17 cellular contexts compared by ENCODE assay signal in genomic region chr18:14100503-14101286, GRCh38. TPM values are rescaled to one million over a fixed set of nuclear protein-coding genes. Genes with fewer than 3 reads are reported as not detected.
DNase-seq lines count a peak whose midpoint lies in the region; ATAC-seq and TF ChIP-seq lines count a peak whose summit lies in the region.
"Had no signal": no experiment of that assay in that cellular context is flagged by ENCODE, and none has a peak within 500 bp of the region (broad histone marks: within the 10 kb centered on the region; RNA-seq: fewer than 3 reads in every experiment).

No MANE protein-coding gene starts in this region.

- intact Hi-C loops in esophagus squamous epithelium (cut with DNase I): no loop called here

- peak overlapping the region; percentile 49 for H3K4me2 ChIP-seq in Loucy (ENCODE audit: low read depth, low read length, poor library complexity, severe bottlenecking)

- peak; percentile 5 for DNase-seq in activated CD8-positive, alpha-beta memory T cell treated with anti-CD3 and anti-CD28 coated beads, Interleukin-2, amount 50 U/mL, for 24 hours (ENCODE audit: extremely low read depth)
- no peak for DNase-seq in activated CD8-positive, alpha-beta memory T cell treated with anti-CD3 and anti-CD28 coated beads, Interleukin-2, amount 50 U/mL, for 4 hours
- peak; percentile 58 for DNase-seq in activated CD8-positive, alpha-beta memory T cell treated with anti-CD3 and anti-CD28 coated beads, Interleukin-2, amount 50 U/mL, for 48 hours
- peak; percentile 48 for DNase-seq in stimulated activated CD8-positive, alpha-beta memory T cell treated with anti-CD3 and anti-CD28 coated beads, Interleukin-4, amount 100 ng/mL, for 48 hours
- no peak for DNase-seq in T-helper 17 cell
- DNase-seq in esophagus squamous epithelium (lab: John Stamatoyannopoulos, UW): no peak
- no peak for DNase-seq in amygdala (lab: John Stamatoyannopoulos, UW)
- DNase-seq: AML-193, Caco-2, H7, NCI-H1092, NCI-H1694 treated with DMSO at 0.1 percent for 48 hours, NCI-H345, NCI-H69 had no signal

- H3K79me2 ChIP-seq in Loucy (ENCODE audit: insufficient read depth, low read length): peaks cover 23% of the 10 kb centered on the region; the same call in 1 of the 2 replicates

- peaks cover 23% of the 10 kb centered on the region for H4K20me1 ChIP-seq in Loucy (ENCODE audit: insufficient read depth, low read length, poor library complexity, severe bottlenecking)

- no peak overlapping the region for H3K27ac Mint-ChIP-seq in T-helper 17 cell

- H3K4me3 ChIP-seq in Loucy (ENCODE audit: low read length, poor library complexity, severe bottlenecking): peak overlapping the region; percentile 7
- no peak overlapping the region for H3K4me3 ChIP-seq in esophagus squamous epithelium
- H3K4me3 ChIP-seq: K562 had no signal

- peaks cover 10% of the 10 kb centered on the region; the same call in 1 of the 2 replicates for H3F3A ChIP-seq in Loucy (ENCODE audit: low read depth)

- no peaks in the 10 kb centered on the region for H3K4me1 Mint-ChIP-seq in T-helper 17 cell

- no peaks in the 10 kb centered on the region for H3K9me2 ChIP-seq in Loucy (replicated peaks; ENCODE audit: low read depth, low read length)

- WGBS in esophagus squamous epithelium, 2 donors: 83 to 90% methylated on average over 4 of the region's 4 CpGs

- H3K9me3 ChIP-seq in Loucy (ENCODE audit: insufficient read depth, low read depth, low read length): peaks cover 9% of the 10 kb centered on the region; the same call in 1 of the 2 replicates
- peaks cover 3% of the 10 kb centered on the region for H3K9me3 ChIP-seq in T-helper 17 cell (ENCODE audit: control insufficient read depth, low read length, poor library complexity, severe bottlenecking)
- peaks cover 0 to 20% (median 7%) of the 10 kb centered on the region in 3 donors for H3K9me3 ChIP-seq in esophagus squamous epithelium

- no peak for TF ChIP-seq POLR2A in esophagus squamous epithelium (IDR thresholded peaks at IDR 0.05)

- ATAC-seq in T-helper 17 cell: no peak
- ATAC-seq: K562 had no signal

- H3K4me1 ChIP-seq in Loucy (ENCODE audit: insufficient read depth, low read length, poor library complexity, severe bottlenecking) (peaks cover 20% of the 10 kb centered on the region), esophagus squamous epithelium (no peaks in the 10 kb centered on the region)
- H3K4me1 ChIP-seq: Caco-2 had no signal

- H3K36me3 ChIP-seq in Loucy (ENCODE audit: insufficient read depth, low read length) (peaks cover 22% of the 10 kb centered on the region), esophagus squamous epithelium (peaks cover 0 to 30% (median 0%) of the 10 kb centered on the region in 3 donors)

- H3K36me3 Mint-ChIP-seq in T-helper 17 cell (ENCODE audit: low read depth): no peaks in the 10 kb centered on the region

- H3K9ac ChIP-seq in Loucy (ENCODE audit: low read depth, low read length, poor library complexity, severe bottlenecking): no peak overlapping the region

- H2AFZ ChIP-seq in Loucy (ENCODE audit: low read length): no peak overlapping the region

- no peak overlapping the region for H3K27ac ChIP-seq in esophagus squamous epithelium
- H3K27ac ChIP-seq: HL-60 had no signal

- H3K27me3 ChIP-seq in Loucy (ENCODE audit: insufficient read depth, low read length, poor library complexity, severe bottlenecking): no peaks in the 10 kb centered on the region
- H3K27me3 ChIP-seq in esophagus squamous epithelium: no peaks in the 10 kb centered on the region

- H3K4me3 Mint-ChIP-seq in T-helper 17 cell: no peak overlapping the region

- TF ChIP-seq CTCF in Loucy (conservative IDR thresholded peaks at IDR 0.05; ENCODE audit: low read length): no peak
- TF ChIP-seq CTCF in esophagus squamous epithelium (IDR thresholded peaks at IDR 0.05): no peak

- H3K27me3 Mint-ChIP-seq in T-helper 17 cell: no peaks in the 10 kb centered on the region

RNA-seq across cellular contexts. Expression of gene ZNF519, which starts 31.5 kb away (rescaled TPM):
- total RNA-seq in T-helper 17 cell: 10 to 100 TPM in 1 of 2 donors, 1 to 10 TPM in 1; 5.2 to 10.6 TPM
- total RNA-seq in esophagus squamous epithelium: 10 to 100 TPM in 1 of 4 donors, 1 to 10 TPM in 3; 3.6 to 15.4 (median 5.4) TPM

Comparison
In these comparisons a context has a peak if more than half of its experiments do, and no peak if none do; other contexts are left out.
1. DNase-seq: peak in activated CD8-positive, alpha-beta memory T cell treated with anti-CD3 and anti-CD28 coated beads, Interleukin-2, amount 50 U/mL, for 24 hours (single experiment), activated CD8-positive, alpha-beta memory T cell treated with anti-CD3 and anti-CD28 coated beads, Interleukin-2, amount 50 U/mL, for 48 hours (single experiment) and stimulated activated CD8-positive, alpha-beta memory T cell treated with anti-CD3 and anti-CD28 coated beads, Interleukin-4, amount 100 ng/mL, for 48 hours (single experiment); none in activated CD8-positive, alpha-beta memory T cell treated with anti-CD3 and anti-CD28 coated beads, Interleukin-2, amount 50 U/mL, for 4 hours (single experiment), T-helper 17 cell (0 of 3), esophagus squamous epithelium (single experiment) and amygdala (0 of 56).